Comparison of ENCODE assay signal across 1 cellular context in the genomic region with DNA sequence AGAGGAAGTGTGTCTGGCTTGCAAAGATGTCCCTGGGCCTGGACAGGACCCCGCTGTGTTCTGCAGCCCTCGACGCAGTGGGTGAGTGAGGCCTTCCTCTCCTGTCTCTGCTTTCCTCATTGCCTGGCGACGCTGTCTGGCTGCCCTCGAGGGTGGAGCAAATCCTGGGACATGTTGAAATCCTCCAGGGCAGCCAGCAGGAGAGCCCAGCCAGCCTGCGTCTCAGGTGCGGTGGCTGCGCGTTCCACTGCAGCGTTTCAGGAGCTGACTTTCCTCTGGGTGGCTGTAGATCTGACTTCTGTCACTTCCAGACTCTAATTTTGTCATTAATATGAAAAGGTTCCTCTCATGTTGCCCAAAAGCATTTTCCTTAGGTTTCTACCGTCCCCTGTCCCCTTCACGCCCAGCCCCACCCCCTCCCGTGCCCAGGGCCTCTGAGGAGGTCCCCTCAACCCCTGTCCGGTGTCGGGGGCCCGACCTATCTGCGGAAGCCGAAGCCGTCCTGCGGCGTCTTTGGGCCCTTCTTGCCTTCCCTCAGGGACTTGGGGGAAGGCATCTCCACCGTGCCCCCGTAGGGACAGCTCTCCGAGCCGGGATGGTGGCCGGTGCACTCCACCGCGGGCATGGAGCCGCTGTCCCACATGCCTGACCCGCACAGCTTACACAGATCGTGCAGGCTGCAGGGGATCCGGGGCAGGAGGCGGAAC.
TF ChIP-seq lines count a peak whose summit lies in the region.

No MANE protein-coding gene starts in this region.

TF ChIP-seq in HepG2, 621 proteins besides CTCF, POLR2A, EP300 and RAD21:
- TF ChIP-seq, protein P1, sequence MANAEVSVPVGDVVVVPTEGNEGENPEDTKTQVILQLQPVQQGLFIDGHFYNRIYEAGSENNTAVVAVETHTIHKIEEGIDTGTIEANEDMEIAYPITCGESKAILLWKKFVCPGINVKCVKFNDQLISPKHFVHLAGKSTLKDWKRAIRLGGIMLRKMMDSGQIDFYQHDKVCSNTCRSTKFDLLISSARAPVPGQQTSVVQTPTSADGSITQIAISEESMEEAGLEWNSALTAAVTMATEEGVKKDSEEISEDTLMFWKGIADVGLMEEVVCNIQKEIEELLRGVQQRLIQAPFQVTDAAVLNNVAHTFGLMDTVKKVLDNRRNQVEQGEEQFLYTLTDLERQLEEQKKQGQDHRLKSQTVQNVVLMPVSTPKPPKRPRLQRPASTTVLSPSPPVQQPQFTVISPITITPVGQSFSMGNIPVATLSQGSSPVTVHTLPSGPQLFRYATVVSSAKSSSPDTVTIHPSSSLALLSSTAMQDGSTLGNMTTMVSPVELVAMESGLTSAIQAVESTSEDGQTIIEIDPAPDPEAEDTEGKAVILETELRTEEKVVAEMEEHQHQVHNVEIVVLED (CRISPR knock-in tag; IDR thresholded peaks at IDR 0.05; ENCODE audit: borderline replicate concordance): no peak
- TF ChIP-seq ZNF205 (CRISPR knock-in tag; IDR thresholded peaks at IDR 0.05) (no peak), ZNF891 (CRISPR knock-in tag; IDR thresholded peaks at IDR 0.05) (no peak), CBX1 (IDR thresholded peaks at IDR 0.05; ENCODE audit: low read depth) (no peak), ZNF670 (CRISPR knock-in tag; IDR thresholded peaks at IDR 0.05; ENCODE audit: borderline replicate concordance) (no peak)
- TF ChIP-seq, protein P2, sequence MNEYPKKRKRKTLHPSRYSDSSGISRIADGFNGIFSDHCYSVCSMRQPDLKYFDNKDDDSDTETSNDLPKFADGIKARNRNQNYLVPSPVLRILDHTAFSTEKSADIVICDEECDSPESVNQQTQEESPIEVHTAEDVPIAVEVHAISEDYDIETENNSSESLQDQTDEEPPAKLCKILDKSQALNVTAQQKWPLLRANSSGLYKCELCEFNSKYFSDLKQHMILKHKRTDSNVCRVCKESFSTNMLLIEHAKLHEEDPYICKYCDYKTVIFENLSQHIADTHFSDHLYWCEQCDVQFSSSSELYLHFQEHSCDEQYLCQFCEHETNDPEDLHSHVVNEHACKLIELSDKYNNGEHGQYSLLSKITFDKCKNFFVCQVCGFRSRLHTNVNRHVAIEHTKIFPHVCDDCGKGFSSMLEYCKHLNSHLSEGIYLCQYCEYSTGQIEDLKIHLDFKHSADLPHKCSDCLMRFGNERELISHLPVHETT (CRISPR knock-in tag; conservative IDR thresholded peaks at IDR 0.05): no peak
